In genomic region chr9:93533863-93534262, GRCh38 we compare ENCODE assay signal across 22 cellular contexts. TPM values are rescaled to one million over a fixed set of nuclear protein-coding genes. Genes with fewer than 3 reads are reported as not detected.
A peak's percentile ranks its signal among the peaks of the same experiment; 100 is the strongest.
DNase-seq lines count a peak whose midpoint lies in the region; ATAC-seq and TF ChIP-seq lines count a peak whose summit lies in the region.
"Had no signal": no experiment of that assay in that cellular context is flagged by ENCODE, and none has a peak within 500 bp of the region (broad histone marks: within the 10 kb centered on the region; RNA-seq: fewer than 3 reads in every experiment).

No MANE protein-coding gene starts in this region.

- peaks cover 12% of the 10 kb centered on the region for H3K36me3 ChIP-seq in H7 (replicated peaks; ENCODE audit: control insufficient read depth, insufficient read depth, low read length)
- H3K36me3 ChIP-seq in lower lobe of right lung, result peaks cover 83% of the 10 kb centered on the region

- no peaks in the 10 kb centered on the region for H3K27me3 ChIP-seq in H7 (ENCODE audit: control insufficient read depth, insufficient read depth, low read length)
- no peaks in the 10 kb centered on the region for H3K27me3 ChIP-seq in lower lobe of right lung (ENCODE audit: low read depth)
- H3K27me3 ChIP-seq: BLaER1 treated with 17β-estradiol and CSF1 and Interleukin-3, amounts not matched to agents 10 nM and 100 nM; suprapubic skin; vagina had no signal

- peak; percentile 54 for DNase-seq in H7
- no peak for DNase-seq in left colon
- DNase-seq in GDM1 (lab: John Stamatoyannopoulos, UW), result no peak
- DNase-seq in cerebellar nuclear complex (lab: John Stamatoyannopoulos, UW), result no peak
- no peak for DNase-seq in lower lobe of right lung
- DNase-seq in COLO829 (ENCODE audit: low spot score), result no peak
- DNase-seq: activated CD4-positive, alpha-beta memory T cell treated with anti-CD3 and anti-CD28 coated beads for 36 hours; activated effector memory CD4-positive, alpha-beta T cell treated with Interleukin-2 at 50 U/mL for 16 hours; activated naive CD8-positive, alpha-beta T cell treated with anti-CD3 and anti-CD28 coated beads, Interleukin-2, amount 50 U/mL, for 24 hours; left cardiac atrium; NCI-H1105; NCI-H2029; NCI-H226; NCI-H774 had no signal

- H3K4me3 ChIP-seq in H7 (ENCODE audit: insufficient read depth, low read depth, low read length) (no peak overlapping the region), lower lobe of right lung (no peak overlapping the region)
- H3K4me3 ChIP-seq: BLaER1 treated with 17β-estradiol and CSF1 and Interleukin-3, amounts not matched to agents 10 nM and 100 nM; SK-N-MC; skin epidermis; suprapubic skin; vagina had no signal

- intact Hi-C loops in left colon (cut with DNase I, micrococcal nuclease) (no loop called here), lower lobe of right lung (cut with DNase I) (no loop called here)

- H3K4me1 ChIP-seq in lower lobe of right lung, result no peaks in the 10 kb centered on the region
- H3K4me1 ChIP-seq: vagina had no signal

- ATAC-seq in left colon, result peak; percentile 18
- ATAC-seq in lower lobe of right lung, result no peak
- ATAC-seq: activated naive CD8-positive, alpha-beta T cell treated with anti-CD3 and anti-CD28 coated beads, Interleukin-2, amount 50 U/mL, for 24 hours; left cardiac atrium had no signal

- H3K27ac ChIP-seq in C4-2B (peak overlapping the region; percentile 11; the same call in 1 of the 2 replicates), VCaP (peak overlapping the region; percentile 87), lower lobe of right lung (no peak overlapping the region)
- H3K27ac ChIP-seq: BLaER1 treated with 17β-estradiol and CSF1 and Interleukin-3, amounts not matched to agents 10 nM and 100 nM; HL-60; SK-N-MC; skin epidermis; suprapubic skin; vagina had no signal

- TF ChIP-seq CTCF in C4-2B (conservative IDR thresholded peaks at IDR 0.05), result no peak; the same call in 1 of the 2 replicates
- peak; percentile 34 for TF ChIP-seq CTCF in VCaP (conservative IDR thresholded peaks at IDR 0.05)
- no peak for TF ChIP-seq CTCF in lower lobe of right lung (IDR thresholded peaks at IDR 0.05)

- H3K9me3 ChIP-seq in lower lobe of right lung, result no peaks in the 10 kb centered on the region
- H3K9me3 ChIP-seq: BLaER1 treated with 17β-estradiol and CSF1 and Interleukin-3, amounts not matched to agents 10 nM and 100 nM; suprapubic skin; vagina had no signal

RNA-seq across cellular contexts. Expression of gene PHF2, which starts 42.5 kb away (rescaled TPM):
- total RNA-seq in H7 (2014; rRNA removed; shearing (Covaris generic)), result 10.3 and 10.6 TPM in 2 replicates
- total RNA-seq in left colon, result 10 to 100 TPM; 21.3 to 22.9 TPM
- total RNA-seq in lower lobe of right lung, result 39.1 TPM
